In the genomic region with DNA sequence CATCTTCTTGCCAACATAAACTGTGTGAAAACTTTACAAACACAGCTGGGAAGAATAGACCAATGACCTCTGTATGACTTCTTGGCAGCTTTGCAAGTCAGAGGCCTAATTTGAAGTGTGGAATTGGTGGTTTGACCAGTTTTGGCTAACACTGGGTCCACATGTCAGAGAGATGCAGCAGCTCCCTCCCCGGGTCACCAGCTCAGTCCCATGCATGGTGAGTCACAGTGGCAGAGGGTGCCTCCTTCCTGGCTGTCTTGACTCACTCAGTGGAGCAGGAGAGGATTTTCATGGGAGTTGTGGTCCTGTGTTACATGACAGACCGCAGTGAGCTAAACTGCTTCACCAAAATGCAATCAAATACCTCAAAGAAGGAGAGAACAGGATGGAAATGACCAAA, we compare ENCODE assay signal across 2 cellular contexts.
TF ChIP-seq lines count a peak whose summit lies in the region.

No MANE protein-coding gene starts in this region.

TF ChIP-seq in Ishikawa, 13 proteins besides CTCF, POLR2A, EP300 and RAD21 (continued from another document):
- TF ChIP-seq, protein P1, sequence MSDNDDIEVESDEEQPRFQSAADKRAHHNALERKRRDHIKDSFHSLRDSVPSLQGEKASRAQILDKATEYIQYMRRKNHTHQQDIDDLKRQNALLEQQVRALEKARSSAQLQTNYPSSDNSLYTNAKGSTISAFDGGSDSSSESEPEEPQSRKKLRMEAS (IDR thresholded peaks at IDR 0.05), result peak; percentile 47; the same call in 1 of the 2 replicates
- TF ChIP-seq, protein P2, sequence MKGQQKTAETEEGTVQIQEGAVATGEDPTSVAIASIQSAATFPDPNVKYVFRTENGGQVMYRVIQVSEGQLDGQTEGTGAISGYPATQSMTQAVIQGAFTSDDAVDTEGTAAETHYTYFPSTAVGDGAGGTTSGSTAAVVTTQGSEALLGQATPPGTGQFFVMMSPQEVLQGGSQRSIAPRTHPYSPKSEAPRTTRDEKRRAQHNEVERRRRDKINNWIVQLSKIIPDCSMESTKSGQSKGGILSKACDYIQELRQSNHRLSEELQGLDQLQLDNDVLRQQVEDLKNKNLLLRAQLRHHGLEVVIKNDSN (IDR thresholded peaks at IDR 0.05), result no peak
- no peak for TF ChIP-seq FOXM1 (IDR thresholded peaks at IDR 0.05; ENCODE audit: borderline replicate concordance, low read depth)
TF ChIP-seq in Ishikawa: peak in this region for 2.

TF ChIP-seq in endothelial cell of umbilical vein, 7 proteins besides CTCF, POLR2A, EP300 and RAD21 (continued from another document):
- TF ChIP-seq, protein P1 (IDR thresholded peaks at IDR 0.05; ENCODE audit: insufficient read depth, insufficient read length), result no peak
- peak; percentile 29 for TF ChIP-seq FOS (IDR thresholded peaks at IDR 0.05; ENCODE audit: borderline replicate concordance, insufficient read depth, low read length)
- TF ChIP-seq MYC (IDR thresholded peaks at IDR 0.05; ENCODE audit: low read depth, low read length), result no peak
